Comparison of ENCODE assay signal across 20 cellular contexts in the genomic region with DNA sequence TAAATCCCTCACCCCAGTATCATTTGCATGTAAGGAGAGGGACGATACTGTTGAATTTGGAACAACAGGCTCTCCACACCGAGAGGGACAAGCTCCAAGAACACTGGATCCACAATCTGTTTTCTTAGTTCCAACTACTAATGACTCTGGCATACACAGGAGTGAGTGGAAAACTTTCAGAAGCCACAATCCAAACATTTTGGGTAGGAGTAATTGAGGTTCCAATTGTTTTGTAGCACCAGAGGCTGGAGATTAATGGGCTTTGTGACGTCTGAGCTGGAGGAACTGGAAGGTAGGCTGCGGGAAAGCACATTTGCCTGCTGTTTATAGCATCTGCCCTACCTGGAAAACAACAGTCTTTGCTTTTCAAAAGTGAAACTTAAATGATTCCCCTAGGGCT.
DNase-seq lines count a peak whose midpoint lies in the region; ATAC-seq and TF ChIP-seq lines count a peak whose summit lies in the region.
"Had no signal": no experiment of that assay in that cellular context is flagged by ENCODE, and none has a peak within 500 bp of the region (broad histone marks: within the 10 kb centered on the region; RNA-seq: fewer than 3 reads in every experiment).

No MANE protein-coding gene starts in this region.

- CTCF ChIA-PET in AG04450 (lab: Charles Lee) = interaction anchor here (1.0 kb wide), 1 partner anchor 13 kb away, joined by 3 read pairs; no protein-coding TSS in a partner anchor

- no peaks in the 10 kb centered on the region; the same call in 1 of the 2 replicates for H3K9me3 ChIP-seq in AG04450 (ENCODE audit: control insufficient read depth, insufficient read depth, low read length)
- H3K9me3 ChIP-seq in ascending aorta = no peaks in the 10 kb centered on the region
- H3K9me3 ChIP-seq: left lung, transverse colon had no signal

- H3K4me3 ChIP-seq in AG04450 (ENCODE audit: low read depth, low read length) (no peak overlapping the region), ascending aorta (no peak overlapping the region)
- H3K4me3 ChIP-seq: left lung, transverse colon had no signal

- no peak overlapping the region for H3K4me3 Mint-ChIP-seq in progenitor cell of endocrine pancreas (ENCODE audit: low read depth)
- H3K4me3 Mint-ChIP-seq: brain, natural killer cell had no signal

- no peak for DNase-seq in AG04450 (ENCODE audit: low read depth, low spot score)
- DNase-seq in NCI-H82 treated with DMSO at 0.1 percent for 48 hours (lab: John Stamatoyannopoulos, UW; ENCODE audit: unreplicated experiment) = peak; percentile 21
- DNase-seq in left cardiac atrium = no peak
- no peak for DNase-seq in progenitor cell of endocrine pancreas (ENCODE audit: low spot score, unreplicated experiment)
- no peak for DNase-seq in NOMO-1 treated with dmso at 0.1 percent for 144 hours (lab: John Stamatoyannopoulos, UW; ENCODE audit: unreplicated experiment)
- DNase-seq in activated CD4-positive, alpha-beta T cell treated with anti-CD3 and anti-CD28 coated beads, Interleukin-2, amount 50 U/mL, for 48 hours = no peak
- no peak for DNase-seq in stimulated activated naive CD4-positive, alpha-beta T cell (lab: John Stamatoyannopoulos, UW)
- DNase-seq in ascending aorta (ENCODE audit: low spot score in 2 of 2) = no peak
- DNase-seq: activated CD4-positive, CD25-positive, alpha-beta regulatory T cell treated with anti-CD3 and anti-CD28 coated beads, Interleukin-2, amount 50 U/mL, for 72 hours; activated effector memory CD4-positive, alpha-beta T cell treated with anti-CD3 and anti-CD28 coated beads, Interleukin-2, amount 50 U/mL, for 16 hours; GDM1; left lung; natural killer cell; NCI-H2081 treated with DMSO at 0.1 percent for 48 hours; NCI-H774; RPMI8226; T-helper 2 cell; transverse colon had no signal

- peaks cover 19% of the 10 kb centered on the region for H3K27me3 Mint-ChIP-seq in progenitor cell of endocrine pancreas

- peaks cover 37% of the 10 kb centered on the region for H3K4me1 Mint-ChIP-seq in progenitor cell of endocrine pancreas (ENCODE audit: low read depth)
- H3K4me1 Mint-ChIP-seq: natural killer cell had no signal

- TF ChIP-seq CTCF in AG04450 (IDR thresholded peaks at IDR 0.05; ENCODE audit: low read depth, low read length) (no peak), progenitor cell of endocrine pancreas (IDR thresholded peaks at IDR 0.05; ENCODE audit: unreplicated experiment) (no peak), ascending aorta (IDR thresholded peaks at IDR 0.05) (no peak)

- H3K9me3 Mint-ChIP-seq in progenitor cell of endocrine pancreas (ENCODE audit: low read depth) = no peaks in the 10 kb centered on the region
- H3K9me3 Mint-ChIP-seq: brain, natural killer cell had no signal

- H3K36me3 Mint-ChIP-seq in progenitor cell of endocrine pancreas (ENCODE audit: insufficient read depth) = no peaks in the 10 kb centered on the region
- H3K36me3 Mint-ChIP-seq: brain, natural killer cell had no signal

- H3K27ac ChIP-seq in AG04450 (ENCODE audit: low read depth, low read length) = peak overlapping the region; percentile 42
- peak overlapping the region in 1 of 2 donors; percentile 49 for H3K27ac ChIP-seq in ascending aorta
- H3K27ac ChIP-seq: left lung, transverse colon had no signal

- no peaks in the 10 kb centered on the region for H3K4me1 ChIP-seq in ascending aorta

- intact Hi-C loops in left cardiac atrium (cut with DNase I) = no loop called here
- intact Hi-C loops in ascending aorta (cut with DNase I) = no loop called here

- peak overlapping the region; percentile 75 for H3K27ac Mint-ChIP-seq in progenitor cell of endocrine pancreas
- H3K27ac Mint-ChIP-seq: natural killer cell had no signal

- no peaks in the 10 kb centered on the region for H3K36me3 ChIP-seq in ascending aorta
- H3K36me3 ChIP-seq: left lung, transverse colon had no signal

- H3K27me3 ChIP-seq in AG04450 (ENCODE audit: control insufficient read depth, insufficient read depth, low read length) (no peaks in the 10 kb centered on the region), ascending aorta (no peaks in the 10 kb centered on the region)

- POLR2A ChIA-PET in AG04450 (lab: Yijun Ruan, JAX) = interaction anchor here (0.7 kb wide), 1 partner anchor 73 kb away, joined by 3 read pairs; no protein-coding TSS in a partner anchor

- peak; percentile 39 to 47 for ATAC-seq in left cardiac atrium
- ATAC-seq: HepG2, natural killer cell had no signal
